20 cellular contexts compared by ENCODE assay signal in the genomic region with DNA sequence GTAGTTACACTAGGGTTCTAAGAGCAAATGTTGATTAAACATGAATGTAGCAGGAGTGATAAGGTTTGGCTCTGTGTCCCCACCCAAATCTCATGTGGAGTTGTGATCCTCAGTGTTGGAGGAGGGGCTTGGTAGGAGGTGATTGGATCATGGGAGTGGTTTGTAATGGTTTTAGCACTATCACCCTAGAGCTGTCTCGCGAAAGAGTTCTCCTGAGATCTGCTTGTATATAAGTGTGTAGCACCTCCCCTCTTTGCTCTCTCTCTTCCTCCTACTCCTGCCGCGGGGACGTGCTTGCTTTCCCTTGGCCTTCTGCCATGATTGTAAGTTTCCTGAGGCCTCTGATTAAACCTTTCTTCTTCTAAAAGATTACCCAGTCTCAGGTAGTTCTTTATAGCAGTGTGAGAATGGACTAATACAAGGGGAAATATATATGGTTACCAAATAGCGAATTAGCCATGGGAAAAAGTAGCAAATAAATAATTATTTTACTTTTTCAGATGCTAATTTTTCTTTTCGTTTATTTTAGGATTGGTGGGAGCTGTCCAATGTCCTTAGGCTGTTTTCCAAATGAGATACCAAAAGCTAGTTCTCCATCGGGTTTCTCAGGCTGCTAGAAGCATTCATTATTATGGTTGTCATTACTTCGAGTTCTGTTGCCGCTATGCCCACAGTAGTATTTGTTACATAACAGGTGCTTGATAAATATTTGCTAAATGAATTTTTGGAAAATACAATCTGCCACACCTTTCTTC. TPM values are rescaled to one million over a fixed set of nuclear protein-coding genes. Genes with fewer than 3 reads are reported as not detected.
DNase-seq lines count a peak whose midpoint lies in the region; ATAC-seq and TF ChIP-seq lines count a peak whose summit lies in the region.
"Had no signal": no experiment of that assay in that cellular context is flagged by ENCODE, and none has a peak within 500 bp of the region (broad histone marks: within the 10 kb centered on the region; RNA-seq: fewer than 3 reads in every experiment).

No MANE protein-coding gene starts in this region.

- H3K9me3 Mint-ChIP-seq in naive thymus-derived CD4-positive, alpha-beta T cell = peaks cover 0 to 15% (median 0%) of the 10 kb centered on the region in 11 donors
- H3K9me3 Mint-ChIP-seq in neural progenitor cell = peaks cover 12% of the 10 kb centered on the region
- H3K9me3 Mint-ChIP-seq: activated CD4-positive, alpha-beta memory T cell treated with anti-CD3 and anti-CD28 coated beads, Interleukin-2, amount 10 ng/mL, durations not matched to agents 7 days and 5 days; activated T-cell treated with anti-CD3 and anti-CD28 coated beads, Interleukin-2, amount 50 U/mL, for 4 hours; HFFc6 had no signal

- no peak for TF ChIP-seq RAD21 in Ishikawa (IDR thresholded peaks at IDR 0.05; ENCODE audit: low read depth)

- H3K27ac ChIP-seq in naive thymus-derived CD4-positive, alpha-beta T cell (ENCODE audit: low read depth, low read length) = no peak overlapping the region
- no peak overlapping the region for H3K27ac ChIP-seq in neural progenitor cell
- H3K27ac ChIP-seq: tibial nerve, VCaP had no signal

- no peaks in the 10 kb centered on the region for H3F3A ChIP-seq in neural progenitor cell (ENCODE audit: low read depth)

- peak overlapping the region in 5 of 10 donors; percentile 8 to 65 (median 44) for H3K4me3 Mint-ChIP-seq in naive thymus-derived CD4-positive, alpha-beta T cell
- no peak overlapping the region for H3K4me3 Mint-ChIP-seq in neural progenitor cell
- H3K4me3 Mint-ChIP-seq: activated CD4-positive, alpha-beta memory T cell treated with anti-CD3 and anti-CD28 coated beads, Interleukin-2, amount 10 ng/mL, durations not matched to agents 7 days and 5 days; activated T-cell treated with anti-CD3 and anti-CD28 coated beads, Interleukin-2, amount 50 U/mL, for 4 hours; CD8-positive, alpha-beta T cell; HFFc6 had no signal

- no peaks in the 10 kb centered on the region for H3K9me3 ChIP-seq in naive thymus-derived CD4-positive, alpha-beta T cell (ENCODE audit: control insufficient read depth in 2 of 3, low read length in 3 of 3)
- H3K9me3 ChIP-seq in neural progenitor cell (ENCODE audit: low read depth) = no peaks in the 10 kb centered on the region
- H3K9me3 ChIP-seq: tibial nerve had no signal

- intact Hi-C loops in naive thymus-derived CD4-positive, alpha-beta T cell (cut with micrococcal nuclease) = no loop called here

- H3K4me1 Mint-ChIP-seq in naive thymus-derived CD4-positive, alpha-beta T cell = peaks cover 61 to 96% (median 93%) of the 10 kb centered on the region in 7 donors
- peaks cover 2% of the 10 kb centered on the region for H3K4me1 Mint-ChIP-seq in neural progenitor cell

- CTCF ChIA-PET in naive thymus-derived CD4-positive, alpha-beta T cell (lab: Charles Lee) = no interaction called here

- peaks cover 30 to 62% (median 53%) of the 10 kb centered on the region in 5 donors for H3K36me3 Mint-ChIP-seq in naive thymus-derived CD4-positive, alpha-beta T cell
- peaks cover 39% of the 10 kb centered on the region for H3K36me3 Mint-ChIP-seq in neural progenitor cell

- H2AFZ ChIP-seq in neural progenitor cell (replicated peaks) = no peak overlapping the region

- H3K4me1 ChIP-seq in naive thymus-derived CD4-positive, alpha-beta T cell (ENCODE audit: control insufficient read depth in 2 of 2, insufficient read depth in 2 of 2, low read length in 2 of 2) = peaks cover 18 to 39% of the 10 kb centered on the region in 2 donors
- H3K4me1 ChIP-seq in neural progenitor cell = no peaks in the 10 kb centered on the region

- peaks cover 99% of the 10 kb centered on the region for H3K79me2 ChIP-seq in neural progenitor cell (ENCODE audit: low read depth)

- peaks cover 0 to 3% (median 0%) of the 10 kb centered on the region in 3 experiments for H3K36me3 ChIP-seq in naive thymus-derived CD4-positive, alpha-beta T cell (ENCODE audit: control insufficient read depth in 2 of 3, insufficient read depth in 3 of 3, low read length in 3 of 3)
- no peaks in the 10 kb centered on the region for H3K36me3 ChIP-seq in neural progenitor cell

- no peak for TF ChIP-seq CTCF in neural progenitor cell (IDR thresholded peaks at IDR 0.05)

- ATAC-seq in naive thymus-derived CD4-positive, alpha-beta T cell = no peak
- ATAC-seq: activated T-cell treated with anti-CD3 and anti-CD28 coated beads, Interleukin-2, amount 50 U/mL, for 4 hours; CD8-positive, alpha-beta T cell; stimulated activated naive CD8-positive, alpha-beta T cell treated with anti-CD3 and anti-CD28 coated beads, Interleukin-15, Interleukin-2, amounts not matched to agents 100 U/mL and 50 U/mL, for 24 hours had no signal

- H3K27me3 Mint-ChIP-seq in naive thymus-derived CD4-positive, alpha-beta T cell = no peaks in the 10 kb centered on the region
- no peaks in the 10 kb centered on the region for H3K27me3 Mint-ChIP-seq in neural progenitor cell (ENCODE audit: insufficient read depth, low read depth)
- H3K27me3 Mint-ChIP-seq: activated CD4-positive, alpha-beta memory T cell treated with anti-CD3 and anti-CD28 coated beads, Interleukin-2, amount 10 ng/mL, durations not matched to agents 7 days and 5 days had no signal

- H4K20me1 ChIP-seq in neural progenitor cell (ENCODE audit: low read depth) = peaks cover 50% of the 10 kb centered on the region

- no peak overlapping the region for H3K4me2 ChIP-seq in neural progenitor cell

- no peak overlapping the region for H3K4me3 ChIP-seq in naive thymus-derived CD4-positive, alpha-beta T cell (ENCODE audit: low read length)
- H3K4me3 ChIP-seq in neural progenitor cell = no peak overlapping the region
- H3K4me3 ChIP-seq: tibial nerve had no signal

- no peaks in the 10 kb centered on the region for H3K27me3 ChIP-seq in naive thymus-derived CD4-positive, alpha-beta T cell (ENCODE audit: control insufficient read depth in 2 of 2, insufficient read depth in 2 of 2, low read length in 2 of 2)
- no peaks in the 10 kb centered on the region for H3K27me3 ChIP-seq in neural progenitor cell
- H3K27me3 ChIP-seq: tibial nerve had no signal

- peak overlapping the region in 5 of 9 donors; percentile 26 to 74 (median 42) for H3K27ac Mint-ChIP-seq in naive thymus-derived CD4-positive, alpha-beta T cell
- H3K27ac Mint-ChIP-seq in neural progenitor cell = no peak overlapping the region
- H3K27ac Mint-ChIP-seq: activated CD4-positive, alpha-beta memory T cell treated with anti-CD3 and anti-CD28 coated beads, Interleukin-2, amount 10 ng/mL, durations not matched to agents 7 days and 5 days; HFFc6 had no signal

- POLR2A ChIA-PET in naive thymus-derived CD4-positive, alpha-beta T cell (lab: Charles Lee) = interaction anchor here (0.9 kb wide), 1 partner anchor 61 kb away, joined by 4 read pairs; no protein-coding TSS in a partner anchor

- DNase-seq in NCI-H82 (lab: John Stamatoyannopoulos, UW) = peak; percentile 1
- DNase-seq in NCI-H82 treated with DMSO at 0.1 percent for 48 hours (lab: John Stamatoyannopoulos, UW; ENCODE audit: unreplicated experiment) = no peak
- DNase-seq in dermis blood vessel endothelial cell = peak; percentile 27
- no peak for DNase-seq in naive thymus-derived CD4-positive, alpha-beta T cell
- no peak for DNase-seq in COLO829 (ENCODE audit: low spot score)
- DNase-seq in neural progenitor cell (ENCODE audit: low spot score) = no peak
- DNase-seq in NCI-H2107 (lab: John Stamatoyannopoulos, UW) = no peak
- DNase-seq: activated CD4-positive, alpha-beta memory T cell treated with anti-CD3 and anti-CD28 coated beads, Interleukin-2, amount 10 ng/mL, durations not matched to agents 7 days and 5 days; activated naive CD4-positive, alpha-beta T cell treated with anti-CD3 and anti-CD28 coated beads, Interleukin-2, amount 50 U/mL, for 16 hours; activated T-cell treated with anti-CD3 and anti-CD28 coated beads, Interleukin-2, amount 50 U/mL, for 4 hours; CD8-positive, alpha-beta T cell; EL; foreskin melanocyte; HFFc6; left cardiac atrium; stimulated activated CD4-positive, alpha-beta T cell treated with anti-CD3 and anti-CD28 coated beads, Interleukin-1b, Interleukin-23, amount 100 ng/mL, for 48 hours; stimulated activated naive CD8-positive, alpha-beta T cell treated with anti-CD3 and anti-CD28 coated beads, Interleukin-15, Interleukin-2, amounts not matched to agents 100 U/mL and 50 U/mL, for 24 hours had no signal

- H3K9ac ChIP-seq in neural progenitor cell = no peak overlapping the region

- TF ChIP-seq EP300 in Ishikawa (IDR thresholded peaks at IDR 0.05; ENCODE audit: borderline replicate concordance) = no peak

TF ChIP-seq in Ishikawa, 13 proteins besides CTCF, POLR2A, EP300 and RAD21 (continues in another document):
- TF ChIP-seq, protein P1, sequence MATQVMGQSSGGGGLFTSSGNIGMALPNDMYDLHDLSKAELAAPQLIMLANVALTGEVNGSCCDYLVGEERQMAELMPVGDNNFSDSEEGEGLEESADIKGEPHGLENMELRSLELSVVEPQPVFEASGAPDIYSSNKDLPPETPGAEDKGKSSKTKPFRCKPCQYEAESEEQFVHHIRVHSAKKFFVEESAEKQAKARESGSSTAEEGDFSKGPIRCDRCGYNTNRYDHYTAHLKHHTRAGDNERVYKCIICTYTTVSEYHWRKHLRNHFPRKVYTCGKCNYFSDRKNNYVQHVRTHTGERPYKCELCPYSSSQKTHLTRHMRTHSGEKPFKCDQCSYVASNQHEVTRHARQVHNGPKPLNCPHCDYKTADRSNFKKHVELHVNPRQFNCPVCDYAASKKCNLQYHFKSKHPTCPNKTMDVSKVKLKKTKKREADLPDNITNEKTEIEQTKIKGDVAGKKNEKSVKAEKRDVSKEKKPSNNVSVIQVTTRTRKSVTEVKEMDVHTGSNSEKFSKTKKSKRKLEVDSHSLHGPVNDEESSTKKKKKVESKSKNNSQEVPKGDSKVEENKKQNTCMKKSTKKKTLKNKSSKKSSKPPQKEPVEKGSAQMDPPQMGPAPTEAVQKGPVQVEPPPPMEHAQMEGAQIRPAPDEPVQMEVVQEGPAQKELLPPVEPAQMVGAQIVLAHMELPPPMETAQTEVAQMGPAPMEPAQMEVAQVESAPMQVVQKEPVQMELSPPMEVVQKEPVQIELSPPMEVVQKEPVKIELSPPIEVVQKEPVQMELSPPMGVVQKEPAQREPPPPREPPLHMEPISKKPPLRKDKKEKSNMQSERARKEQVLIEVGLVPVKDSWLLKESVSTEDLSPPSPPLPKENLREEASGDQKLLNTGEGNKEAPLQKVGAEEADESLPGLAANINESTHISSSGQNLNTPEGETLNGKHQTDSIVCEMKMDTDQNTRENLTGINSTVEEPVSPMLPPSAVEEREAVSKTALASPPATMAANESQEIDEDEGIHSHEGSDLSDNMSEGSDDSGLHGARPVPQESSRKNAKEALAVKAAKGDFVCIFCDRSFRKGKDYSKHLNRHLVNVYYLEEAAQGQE (IDR thresholded peaks at IDR 0.05; ENCODE audit: low read depth) = peak; percentile 78

RNA-seq across cellular contexts. Expression of gene PTEN, which starts 58.7 kb away (rescaled TPM):
- 121 and 122 TPM in 2 replicates for total RNA-seq in dermis blood vessel endothelial cell
- total RNA-seq in naive thymus-derived CD4-positive, alpha-beta T cell = 100 to 1,000 TPM in 1 of 5 experiments, 10 to 100 TPM in 4; 85.9 to 109 (median 93.5) TPM
- 10 to 100 TPM; 24.0 to 32.7 TPM for polyA plus RNA-seq in naive thymus-derived CD4-positive, alpha-beta T cell
- 50.5 and 64.9 TPM in 2 replicates for total RNA-seq in neural progenitor cell (ENCODE audit: low replicate concordance)

RNA-seq across cellular contexts. Expression of gene KLLN, which starts 58.8 kb away (rescaled TPM):
- total RNA-seq in dermis blood vessel endothelial cell (0.17 and 0.47 TPM in 2 replicates), neural progenitor cell (ENCODE audit: low replicate concordance) (0.96 and 1.5 TPM in 2 replicates)
- total RNA-seq in naive thymus-derived CD4-positive, alpha-beta T cell = 1 to 10 TPM in 2 of 5 experiments, under 1 TPM in 3; 0.32 to 1.6 (median 0.85) TPM
- polyA plus RNA-seq in naive thymus-derived CD4-positive, alpha-beta T cell = under 1 TPM in 1 of 2 donors, not detected in 1; 0.25 TPM

Comparison
In these comparisons a context has a peak if more than half of its experiments do, and no peak if none do; other contexts are left out.
1. DNase-seq: peak in NCI-H82 (single experiment) and dermis blood vessel endothelial cell (single experiment); none in NCI-H82 treated with DMSO at 0.1 percent for 48 hours (single experiment), naive thymus-derived CD4-positive, alpha-beta T cell (0 of 9), COLO829 (single experiment), neural progenitor cell (single experiment) and NCI-H2107 (single experiment).